1 cellular context compared by ENCODE assay signal in the genomic region with DNA sequence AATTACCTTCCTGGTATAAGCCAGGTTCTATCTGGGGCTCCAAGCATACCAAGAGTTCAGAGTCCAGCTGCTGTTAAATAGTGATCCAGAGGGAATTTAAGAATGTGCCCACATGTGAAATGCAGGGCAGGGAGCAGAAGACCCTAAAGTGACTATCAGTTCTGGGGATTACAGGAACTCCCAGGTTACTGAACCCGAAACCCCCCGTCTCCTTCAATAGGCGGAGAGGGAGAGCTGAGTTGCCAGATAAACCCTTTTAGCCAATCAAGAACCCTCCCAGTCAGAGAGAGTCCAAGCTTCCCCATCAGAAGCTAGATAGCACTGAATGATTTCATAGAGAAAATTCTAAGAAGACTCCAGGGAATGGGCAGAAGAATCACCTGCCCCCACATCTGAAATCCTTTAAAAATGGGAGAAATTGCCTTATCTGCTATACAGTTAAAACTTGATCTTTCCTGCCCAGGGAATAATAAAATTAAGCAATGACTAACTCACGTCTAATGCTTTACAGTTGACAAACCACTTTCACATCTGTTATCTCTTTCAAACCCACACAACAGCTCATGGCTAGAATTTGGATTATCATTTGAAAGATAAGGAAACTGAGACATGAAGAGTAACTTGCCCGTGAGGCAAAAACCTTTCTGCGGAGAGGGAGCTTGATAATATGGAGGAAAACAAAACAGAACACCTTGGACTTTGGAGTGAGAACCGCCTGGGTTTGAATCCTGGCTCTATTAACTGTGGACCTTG.
TF ChIP-seq lines count a peak whose summit lies in the region.

No MANE protein-coding gene starts in this region.

TF ChIP-seq in IMR-90, 13 proteins besides CTCF, POLR2A, EP300 and RAD21:
- TF ChIP-seq FOS (IDR thresholded peaks at IDR 0.05; ENCODE audit: low read depth, low read length) (no peak), BHLHE40 (IDR thresholded peaks at IDR 0.05; ENCODE audit: low read depth, low read length) (no peak), MXI1 (IDR thresholded peaks at IDR 0.05; ENCODE audit: borderline replicate concordance, low read depth, low read length) (no peak), MAZ (IDR thresholded peaks at IDR 0.05; ENCODE audit: borderline replicate concordance, low read depth, low read length) (no peak), CHD1 (IDR thresholded peaks at IDR 0.05; ENCODE audit: low read depth, low read length) (no peak), MAFK (IDR thresholded peaks at IDR 0.05; ENCODE audit: low read depth, low read length) (no peak), RCOR1 (IDR thresholded peaks at IDR 0.05; ENCODE audit: insufficient replicate concordance, low read length) (no peak), RFX5 (IDR thresholded peaks at IDR 0.05; ENCODE audit: low read depth, low read length) (no peak), SMC3 (IDR thresholded peaks at IDR 0.05; ENCODE audit: low read depth, low read length) (no peak), NFE2L2 (IDR thresholded peaks at IDR 0.05; ENCODE audit: low read depth, low read length) (no peak), CEBPB (IDR thresholded peaks at IDR 0.05; ENCODE audit: low read depth, low read length) (no peak)
- TF ChIP-seq, protein P1, sequence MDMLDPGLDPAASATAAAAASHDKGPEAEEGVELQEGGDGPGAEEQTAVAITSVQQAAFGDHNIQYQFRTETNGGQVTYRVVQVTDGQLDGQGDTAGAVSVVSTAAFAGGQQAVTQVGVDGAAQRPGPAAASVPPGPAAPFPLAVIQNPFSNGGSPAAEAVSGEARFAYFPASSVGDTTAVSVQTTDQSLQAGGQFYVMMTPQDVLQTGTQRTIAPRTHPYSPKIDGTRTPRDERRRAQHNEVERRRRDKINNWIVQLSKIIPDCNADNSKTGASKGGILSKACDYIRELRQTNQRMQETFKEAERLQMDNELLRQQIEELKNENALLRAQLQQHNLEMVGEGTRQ (IDR thresholded peaks at IDR 0.05; ENCODE audit: low read depth, low read length): no peak
- TF ChIP-seq, protein P2, sequence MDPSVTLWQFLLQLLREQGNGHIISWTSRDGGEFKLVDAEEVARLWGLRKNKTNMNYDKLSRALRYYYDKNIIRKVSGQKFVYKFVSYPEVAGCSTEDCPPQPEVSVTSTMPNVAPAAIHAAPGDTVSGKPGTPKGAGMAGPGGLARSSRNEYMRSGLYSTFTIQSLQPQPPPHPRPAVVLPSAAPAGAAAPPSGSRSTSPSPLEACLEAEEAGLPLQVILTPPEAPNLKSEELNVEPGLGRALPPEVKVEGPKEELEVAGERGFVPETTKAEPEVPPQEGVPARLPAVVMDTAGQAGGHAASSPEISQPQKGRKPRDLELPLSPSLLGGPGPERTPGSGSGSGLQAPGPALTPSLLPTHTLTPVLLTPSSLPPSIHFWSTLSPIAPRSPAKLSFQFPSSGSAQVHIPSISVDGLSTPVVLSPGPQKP (IDR thresholded peaks at IDR 0.05; ENCODE audit: borderline replicate concordance, low read depth, low read length): no peak
